ENCODE assay signal across 8 cellular contexts in the genomic region with DNA sequence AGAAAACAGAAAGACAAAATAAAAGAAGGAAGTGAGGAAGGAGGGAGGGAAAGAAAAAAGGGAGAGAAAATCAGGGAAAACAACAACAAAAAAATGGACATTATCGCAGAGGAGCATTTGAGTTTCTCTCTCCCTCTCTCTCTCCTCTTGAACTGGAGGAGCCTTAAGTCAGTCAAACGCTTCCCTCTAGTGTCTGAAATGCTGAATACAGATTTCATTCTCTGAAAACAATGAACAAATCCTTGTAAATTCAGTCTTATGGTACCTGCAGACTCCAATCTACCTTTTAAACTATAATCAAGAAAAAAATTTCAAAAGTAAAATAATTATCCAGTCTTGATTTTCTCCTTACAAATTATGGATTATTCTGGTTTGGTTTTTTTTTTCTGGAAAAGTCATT.
DNase-seq lines count a peak whose midpoint lies in the region; ATAC-seq, FAIRE-seq and TF ChIP-seq lines count a peak whose summit lies in the region.

No MANE protein-coding gene starts in this region.

- ATAC-seq in activated CD4-positive, alpha-beta T cell treated with anti-CD3 and anti-CD28 coated beads for 36 hours = no peak
- ATAC-seq in stimulated activated effector memory CD8-positive, alpha-beta T cell treated with anti-CD3 and anti-CD28 coated beads, Interleukin-12 subunit alpha, Interleukin-12 subunit beta, amount 100 ng/mL, for 72 hours = no peak

- H3K4me1 ChIP-seq in PC-9 (replicated peaks; ENCODE audit: insufficient read depth) = no peaks in the 10 kb centered on the region
- no peaks in the 10 kb centered on the region for H3K4me1 ChIP-seq in fibroblast of lung (ENCODE audit: control insufficient read depth, extremely low read depth, insufficient read depth, low read length)

- H4K20me1 ChIP-seq in PC-9 (ENCODE audit: insufficient read depth) = no peaks in the 10 kb centered on the region
- H4K20me1 ChIP-seq in fibroblast of lung (ENCODE audit: control insufficient read depth, extremely low read depth, insufficient read depth, low read length) = no peaks in the 10 kb centered on the region

- H3K9ac ChIP-seq in fibroblast of lung (ENCODE audit: insufficient read depth, low read length) = no peak overlapping the region

- no peak overlapping the region for H3K4me3 ChIP-seq in AG04450 (ENCODE audit: low read depth, low read length)
- H3K4me3 ChIP-seq in PC-9 = no peak overlapping the region
- no peak overlapping the region for H3K4me3 ChIP-seq in fibroblast of lung (replicated peaks in 1 of 4; ENCODE audit: control extremely low read depth in 1 of 4, insufficient read depth in 1 of 4, low read depth in 3 of 4, low read length in 4 of 4)

- H3K4me1 Mint-ChIP-seq in activated CD4-positive, alpha-beta T cell treated with anti-CD3 and anti-CD28 coated beads for 36 hours = peaks cover 2% of the 10 kb centered on the region
- no peaks in the 10 kb centered on the region for H3K4me1 Mint-ChIP-seq in stimulated activated effector memory CD8-positive, alpha-beta T cell treated with anti-CD3 and anti-CD28 coated beads, Interleukin-12 subunit alpha, Interleukin-12 subunit beta, amount 100 ng/mL, for 72 hours

- BruUV-seq in PC-9 (replicated peaks; lab: Mats Ljungman, UMichigan) = no TSS peak

- POLR2A ChIA-PET in AG04450 (lab: Yijun Ruan, JAX) (no interaction called here), PC-9 (lab: Charles Lee; ENCODE audit: unreplicated experiment) (no interaction called here)
- POLR2A ChIA-PET in activated CD4-positive, alpha-beta T cell treated with anti-CD3 and anti-CD28 coated beads for 36 hours (lab: Charles Lee) = no interaction called here

- peaks cover 5% of the 10 kb centered on the region for H3K27me3 Mint-ChIP-seq in activated CD4-positive, alpha-beta T cell treated with anti-CD3 and anti-CD28 coated beads for 36 hours

- H3K4me3 Mint-ChIP-seq in activated CD4-positive, alpha-beta T cell treated with anti-CD3 and anti-CD28 coated beads for 36 hours = no peak overlapping the region
- H3K4me3 Mint-ChIP-seq in stimulated activated effector memory CD8-positive, alpha-beta T cell treated with anti-CD3 and anti-CD28 coated beads, Interleukin-12 subunit alpha, Interleukin-12 subunit beta, amount 100 ng/mL, for 72 hours = no peak overlapping the region

- H3F3A ChIP-seq in PC-9 (ENCODE audit: insufficient read depth, low read depth) = no peaks in the 10 kb centered on the region

- CTCF ChIA-PET in AG04450 (lab: Charles Lee) (interaction anchor here (0.6 to 2.6 kb wide), 26 partner anchors 9 to 1892 kb away, joined by 3 to 30 read pairs (median 4); no protein-coding TSS in a partner anchor), PC-9 (lab: Charles Lee) (interaction anchor here (0.7 kb wide), 2 partner anchors 741 to 977 kb away, joined by 3 to 4 read pairs; no protein-coding TSS in a partner anchor)
- CTCF ChIA-PET in activated CD4-positive, alpha-beta T cell treated with anti-CD3 and anti-CD28 coated beads for 36 hours (lab: Charles Lee) = interaction anchor here (0.6 to 3.6 kb wide), 6 partner anchors 42 to 1223 kb away, joined by 3 to 12 read pairs (median 4); no protein-coding TSS in a partner anchor

- intact Hi-C loops in PC-9 (cut with micrococcal nuclease; ENCODE audit: unreplicated experiment) = loop anchor here (5.0 kb wide), 1 partner anchor 51 kb away; no protein-coding TSS in a partner anchor
- intact Hi-C loops in activated CD4-positive, alpha-beta T cell treated with anti-CD3 and anti-CD28 coated beads for 36 hours (cut with DNase I, micrococcal nuclease) = loop anchor here (1.0 to 2.0 kb wide), 3 partner anchors 39 to 139 kb away; no protein-coding TSS in a partner anchor

- H3K9me3 Mint-ChIP-seq in activated CD4-positive, alpha-beta T cell treated with anti-CD3 and anti-CD28 coated beads for 36 hours (ENCODE audit: low read depth) = no peaks in the 10 kb centered on the region
- no peaks in the 10 kb centered on the region for H3K9me3 Mint-ChIP-seq in stimulated activated effector memory CD8-positive, alpha-beta T cell treated with anti-CD3 and anti-CD28 coated beads, Interleukin-12 subunit alpha, Interleukin-12 subunit beta, amount 100 ng/mL, for 72 hours

- H3K9me2 ChIP-seq in PC-9 (ENCODE audit: insufficient read depth) = no peaks in the 10 kb centered on the region

- FAIRE-seq in GM18507 (lab: Jason Lieb, UNC) (peak; percentile 91), HTR-8/SVneo (lab: Jason Lieb, UNC) (no peak)

- no peak overlapping the region for H3K27ac Mint-ChIP-seq in activated CD4-positive, alpha-beta T cell treated with anti-CD3 and anti-CD28 coated beads for 36 hours
- no peak overlapping the region for H3K27ac Mint-ChIP-seq in stimulated activated effector memory CD8-positive, alpha-beta T cell treated with anti-CD3 and anti-CD28 coated beads, Interleukin-12 subunit alpha, Interleukin-12 subunit beta, amount 100 ng/mL, for 72 hours

- no peaks in the 10 kb centered on the region for H3K79me2 ChIP-seq in PC-9 (ENCODE audit: low read depth)
- no peaks in the 10 kb centered on the region for H3K79me2 ChIP-seq in fibroblast of lung (ENCODE audit: control insufficient read depth, insufficient read depth, low read length)

- H3K27ac ChIP-seq in AG04450 (ENCODE audit: low read depth, low read length) (no peak overlapping the region), PC-9 (no peak overlapping the region), fibroblast of lung (ENCODE audit: insufficient read depth, low read length) (no peak overlapping the region)

- TF ChIP-seq CTCF in AG04450 (IDR thresholded peaks at IDR 0.05; ENCODE audit: low read depth, low read length) = peak; percentile 76
- TF ChIP-seq CTCF in PC-9 (conservative IDR thresholded peaks at IDR 0.05) = peak; percentile 59
- TF ChIP-seq CTCF in fibroblast of lung (conservative IDR thresholded peaks at IDR 0.05 in 1 of 2, IDR thresholded peaks at IDR 0.05 in 1 of 2; ENCODE audit: low read depth in 1 of 2, low read length in 2 of 2) = peak; percentile 58 to 62

- H3K27me3 ChIP-seq in AG04450 (ENCODE audit: control insufficient read depth, insufficient read depth, low read length) (no peaks in the 10 kb centered on the region), PC-9 (ENCODE audit: insufficient read depth, low read depth) (peaks cover 5% of the 10 kb centered on the region; the same call in 1 of the 2 replicates), fibroblast of lung (ENCODE audit: control insufficient read depth, insufficient read depth, low read length) (no peaks in the 10 kb centered on the region)

- H2AFZ ChIP-seq in PC-9 (no peak overlapping the region), fibroblast of lung (ENCODE audit: low read length) (no peak overlapping the region)

- no peak for DNase-seq in AG04450 (ENCODE audit: low read depth, low spot score)
- peak; percentile 28 for DNase-seq in GM18507 (ENCODE audit: extremely low spot score, insufficient read length, low read depth)
- peak; percentile 28 for DNase-seq in HTR-8/SVneo (ENCODE audit: insufficient read length, low spot score)
- DNase-seq in PC-9 = peak in 1 of 2 experiments; percentile 35
- peak; percentile 70 to 75 for DNase-seq in fibroblast of lung (ENCODE audit: low read depth in 2 of 2)
- peak; percentile 33 for DNase-seq in putamen (ENCODE audit: low spot score)
- DNase-seq in activated CD4-positive, alpha-beta T cell treated with anti-CD3 and anti-CD28 coated beads for 36 hours = no peak
- no peak for DNase-seq in stimulated activated effector memory CD8-positive, alpha-beta T cell treated with anti-CD3 and anti-CD28 coated beads, Interleukin-12 subunit alpha, Interleukin-12 subunit beta, amount 100 ng/mL, for 72 hours (ENCODE audit: low spot score in 2 of 2)

- H3K9me3 ChIP-seq in AG04450 (ENCODE audit: control insufficient read depth, insufficient read depth, low read length) (no peaks in the 10 kb centered on the region), PC-9 (ENCODE audit: insufficient read depth, low read depth) (no peaks in the 10 kb centered on the region), fibroblast of lung (ENCODE audit: control insufficient read depth, insufficient read depth, low read depth, low read length) (no peaks in the 10 kb centered on the region)

- H3K4me2 ChIP-seq in PC-9 = no peak overlapping the region
- H3K4me2 ChIP-seq in fibroblast of lung (ENCODE audit: extremely low read depth, insufficient read depth, low read length) = no peak overlapping the region

- H3K36me3 ChIP-seq in PC-9 (ENCODE audit: low read depth) (no peaks in the 10 kb centered on the region), fibroblast of lung (ENCODE audit: control insufficient read depth, insufficient read depth, low read length) (no peaks in the 10 kb centered on the region)

- H3K36me3 Mint-ChIP-seq in activated CD4-positive, alpha-beta T cell treated with anti-CD3 and anti-CD28 coated beads for 36 hours (ENCODE audit: low read depth) = no peaks in the 10 kb centered on the region
- H3K36me3 Mint-ChIP-seq in stimulated activated effector memory CD8-positive, alpha-beta T cell treated with anti-CD3 and anti-CD28 coated beads, Interleukin-12 subunit alpha, Interleukin-12 subunit beta, amount 100 ng/mL, for 72 hours = peaks cover 5% of the 10 kb centered on the region

Comparison
In these comparisons a context has a peak if more than half of its experiments do, and no peak if none do; other contexts are left out.
1. DNase-seq: peak in GM18507 (single experiment), HTR-8/SVneo (single experiment), fibroblast of lung (2 of 2) and putamen (single experiment); none in AG04450 (single experiment), activated CD4-positive, alpha-beta T cell treated with anti-CD3 and anti-CD28 coated beads for 36 hours (single experiment) and stimulated activated effector memory CD8-positive, alpha-beta T cell treated with anti-CD3 and anti-CD28 coated beads, Interleukin-12 subunit alpha, Interleukin-12 subunit beta, amount 100 ng/mL, for 72 hours (0 of 2).
2. Peak in every context shown above with its lines, with median percentiles within 50 percentile points of each other: CTCF ChIP-seq.